In the genomic region with DNA sequence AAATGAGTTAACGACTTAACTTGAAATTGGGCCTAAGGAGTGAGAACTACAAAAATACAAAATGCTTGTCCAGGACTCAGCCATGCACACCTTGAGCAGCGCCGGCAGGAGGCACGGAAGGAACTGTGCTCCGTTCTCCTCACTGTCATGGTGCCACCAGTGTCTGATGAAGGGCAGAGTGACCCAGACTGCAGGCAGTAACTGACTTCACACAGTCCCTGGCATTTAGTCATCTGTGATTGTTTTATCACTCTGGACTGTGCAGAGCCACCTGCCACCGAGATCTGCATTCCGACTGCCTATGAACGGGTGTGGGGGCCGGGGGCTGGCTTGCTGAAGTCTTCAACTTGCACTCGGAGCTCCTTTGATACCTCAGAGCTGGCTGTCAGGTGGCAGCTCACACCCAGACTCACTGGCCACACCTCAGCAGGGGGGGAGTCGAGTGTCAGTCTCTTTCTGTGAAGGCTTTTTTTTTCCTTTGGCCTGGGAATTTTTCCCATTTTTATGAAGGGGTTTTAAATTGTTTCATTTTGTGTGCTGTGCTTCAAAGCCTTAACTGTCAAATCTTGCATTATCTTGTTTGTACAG, we compare ENCODE assay signal across 14 cellular contexts. TPM values are rescaled to one million over a fixed set of nuclear protein-coding genes. Genes with fewer than 3 reads are reported as not detected.
A peak's percentile ranks its signal among the peaks of the same experiment; 100 is the strongest.
DNase-seq lines count a peak whose midpoint lies in the region; ATAC-seq and TF ChIP-seq lines count a peak whose summit lies in the region.
"Had no signal": no experiment of that assay in that cellular context is flagged by ENCODE, and none has a peak within 500 bp of the region (broad histone marks: within the 10 kb centered on the region; RNA-seq: fewer than 3 reads in every experiment).

No MANE protein-coding gene starts in this region.

- H3K9me3 ChIP-seq in Panc1 (ENCODE audit: control insufficient read depth, insufficient read depth, low read depth, low read length) (no peaks in the 10 kb centered on the region), right atrium auricular region (no peaks in the 10 kb centered on the region), psoas muscle (no peaks in the 10 kb centered on the region), body of pancreas (no peaks in the 10 kb centered on the region)

- CTCF ChIA-PET in activated CD4-positive, alpha-beta T cell treated with anti-CD3 and anti-CD28 coated beads for 36 hours (lab: Charles Lee): interaction anchor here (0.5 to 0.9 kb wide), 2 partner anchors 30 to 259 kb away, joined by 3 to 4 read pairs; no protein-coding TSS in a partner anchor
- CTCF ChIA-PET in Panc1 (lab: Charles Lee): no interaction called here

- TF ChIP-seq CTCF in Panc1 (IDR thresholded peaks at IDR 0.05): no peak
- no peak for TF ChIP-seq CTCF in right atrium auricular region (IDR thresholded peaks at IDR 0.05)
- no peak for TF ChIP-seq CTCF in psoas muscle (IDR thresholded peaks at IDR 0.05)
- no peak for TF ChIP-seq CTCF in body of pancreas (IDR thresholded peaks at IDR 0.05)

- H3K36me3 Mint-ChIP-seq in activated CD4-positive, alpha-beta T cell treated with anti-CD3 and anti-CD28 coated beads for 36 hours (ENCODE audit: low read depth): peaks cover 35% of the 10 kb centered on the region

- intact Hi-C loops in activated CD4-positive, alpha-beta T cell treated with anti-CD3 and anti-CD28 coated beads for 36 hours (cut with DNase I, micrococcal nuclease): no loop called here
- intact Hi-C loops in Panc1 (cut with micrococcal nuclease; ENCODE audit: unreplicated experiment): no loop called here
- intact Hi-C loops in psoas muscle (cut with DNase I): no loop called here
- intact Hi-C loops in body of pancreas (cut with DNase I): no loop called here

- peaks cover 6% of the 10 kb centered on the region for H3K4me1 Mint-ChIP-seq in activated CD4-positive, alpha-beta T cell treated with anti-CD3 and anti-CD28 coated beads for 36 hours

- H3K4me3 ChIP-seq in Panc1 (ENCODE audit: low read depth in 2 of 2, low read length in 2 of 2): no peak overlapping the region
- no peak overlapping the region for H3K4me3 ChIP-seq in right atrium auricular region
- H3K4me3 ChIP-seq in psoas muscle: no peak overlapping the region
- no peak overlapping the region for H3K4me3 ChIP-seq in body of pancreas

- H3K27ac ChIP-seq in Panc1 (ENCODE audit: low read length) (no peak overlapping the region), right atrium auricular region (peak overlapping the region; percentile 6 to 27), psoas muscle (no peak overlapping the region), body of pancreas (no peak overlapping the region)

- TSS peak; percentile 79 for BruUV-seq in Panc1 (replicated peaks; lab: Mats Ljungman, UMichigan)

- no peak for TF ChIP-seq POLR2A in body of pancreas (IDR thresholded peaks at IDR 0.05)

- DNase-seq in activated CD4-positive, alpha-beta T cell treated with anti-CD3 and anti-CD28 coated beads for 36 hours: no peak
- DNase-seq in activated CD4-positive, alpha-beta T cell treated with anti-CD3 and anti-CD28 coated beads for 4 hours: no peak
- no peak for DNase-seq in Panc1 (ENCODE audit: low read depth, low spot score)
- no peak for DNase-seq in right atrium auricular region (ENCODE audit: low spot score)
- no peak for DNase-seq in psoas muscle
- DNase-seq in NCI-H524 (lab: John Stamatoyannopoulos, UW): no peak
- no peak for DNase-seq in body of pancreas
- DNase-seq: activated naive CD4-positive, alpha-beta T cell treated with Interleukin-2 at 50 U/mL for 16 hours; C1 segment of cervical spinal cord; KG1; naive thymus-derived CD4-positive, alpha-beta T cell; NCI-H1048; stimulated activated naive CD8-positive, alpha-beta T cell treated with anti-CD3 and anti-CD28 coated beads, Interleukin-15, Interleukin-2, amounts not matched to agents 100 U/mL and 50 U/mL, for 24 hours had no signal

- WGBS in psoas muscle, 3 donors: 49 to 60% (median 49%) methylated on average over 11 of the region's 11 CpGs
- WGBS in body of pancreas, 2 donors: 49 to 72% methylated on average over 11 of the region's 11 CpGs

- H3K27me3 ChIP-seq in Panc1 (ENCODE audit: control insufficient read depth, insufficient read depth, low read length) (no peaks in the 10 kb centered on the region), right atrium auricular region (no peaks in the 10 kb centered on the region), psoas muscle (ENCODE audit: insufficient read depth in 3 of 3, low read length in 2 of 3) (no peaks in the 10 kb centered on the region), body of pancreas (no peaks in the 10 kb centered on the region)

- peak overlapping the region; percentile 19 for H3K27ac Mint-ChIP-seq in activated CD4-positive, alpha-beta T cell treated with anti-CD3 and anti-CD28 coated beads for 36 hours

- H3K9me3 Mint-ChIP-seq in activated CD4-positive, alpha-beta T cell treated with anti-CD3 and anti-CD28 coated beads for 36 hours (ENCODE audit: low read depth): no peaks in the 10 kb centered on the region
- H3K9me3 Mint-ChIP-seq: naive thymus-derived CD4-positive, alpha-beta T cell had no signal

- in situ Hi-C loops in Panc1 (cut with HindIII; ENCODE audit: low pct_unique_long_range_greater_than_20kb, low sequenced_read_pairs): no loop called here

- no peaks in the 10 kb centered on the region for H3K4me1 ChIP-seq in Panc1 (ENCODE audit: control insufficient read depth, insufficient read depth, low read length)
- peaks cover 0 to 14% of the 10 kb centered on the region in 2 donors for H3K4me1 ChIP-seq in right atrium auricular region
- no peaks in the 10 kb centered on the region for H3K4me1 ChIP-seq in psoas muscle
- no peaks in the 10 kb centered on the region for H3K4me1 ChIP-seq in body of pancreas

- no peak for ATAC-seq in activated CD4-positive, alpha-beta T cell treated with anti-CD3 and anti-CD28 coated beads for 36 hours
- ATAC-seq in Panc1 (no peak), psoas muscle (peak; percentile 68 to 79 (median 71)), HG02678 (IDR thresholded peaks at IDR 0.05; ENCODE audit: unreplicated experiment) (no peak), body of pancreas (no peak)
- ATAC-seq: naive thymus-derived CD4-positive, alpha-beta T cell; stimulated activated naive CD8-positive, alpha-beta T cell treated with anti-CD3 and anti-CD28 coated beads, Interleukin-15, Interleukin-2, amounts not matched to agents 100 U/mL and 50 U/mL, for 24 hours had no signal

- POLR2A ChIA-PET in activated CD4-positive, alpha-beta T cell treated with anti-CD3 and anti-CD28 coated beads for 36 hours (lab: Charles Lee): interaction anchor here (0.7 to 1.2 kb wide), 2 partner anchors 9 to 536 kb away, joined by 3 to 9 read pairs; no protein-coding TSS in a partner anchor
- POLR2A ChIA-PET in Panc1 (lab: Charles Lee): no interaction called here

- H3K4me3 Mint-ChIP-seq in activated CD4-positive, alpha-beta T cell treated with anti-CD3 and anti-CD28 coated beads for 36 hours: no peak overlapping the region
- H3K4me3 Mint-ChIP-seq: naive thymus-derived CD4-positive, alpha-beta T cell had no signal

- H3K27me3 Mint-ChIP-seq in activated CD4-positive, alpha-beta T cell treated with anti-CD3 and anti-CD28 coated beads for 36 hours: no peaks in the 10 kb centered on the region
- H3K27me3 Mint-ChIP-seq: naive thymus-derived CD4-positive, alpha-beta T cell had no signal

- H3K36me3 ChIP-seq in Panc1 (ENCODE audit: control insufficient read depth, insufficient read depth, low read length) (peaks cover 12% of the 10 kb centered on the region; the same call in 1 of the 2 replicates), right atrium auricular region (peaks cover 44% of the 10 kb centered on the region), psoas muscle (ENCODE audit: insufficient read depth in 1 of 2, low read depth in 1 of 2) (peaks cover 3 to 66% of the 10 kb centered on the region in 2 donors), body of pancreas (replicated peaks in 1 of 2; ENCODE audit: insufficient read depth in 1 of 2, low read depth in 2 of 2) (peaks cover 0 to 14% of the 10 kb centered on the region in 2 donors)

RNA-seq across cellular contexts. Expression of a gene that starts 20.2 kb away (rescaled TPM):
- total RNA-seq in activated CD4-positive, alpha-beta T cell treated with anti-CD3 and anti-CD28 coated beads for 36 hours: 10 to 100 TPM; 12.3 to 13.0 TPM
- 37.1 TPM for total RNA-seq in Panc1 (2021; ENCODE audit: unreplicated experiment)
- polyA plus RNA-seq in Panc1 (2012; ENCODE audit: insufficient read length): 39.8 TPM
- 1 to 10 TPM; 3.8 to 4.9 TPM for total RNA-seq in right atrium auricular region
- total RNA-seq in psoas muscle: 10 to 100 TPM; 12.0 to 23.7 (median 15.1) TPM
- polyA plus RNA-seq in psoas muscle: 10 to 100 TPM; 12.2 to 24.3 (median 20.5) TPM
- total RNA-seq in body of pancreas: 10 to 100 TPM in 1 of 2 donors, 1 to 10 TPM in 1; 8.3 to 17.5 TPM

Comparison
In these comparisons a context has a peak if more than half of its experiments do, and no peak if none do; other contexts are left out.
1. ATAC-seq: peak in psoas muscle (4 of 4); none in activated CD4-positive, alpha-beta T cell treated with anti-CD3 and anti-CD28 coated beads for 36 hours (single experiment), Panc1 (single experiment), HG02678 (single experiment) and body of pancreas (single experiment).
2. H3K27ac ChIP-seq: peak in right atrium auricular region (2 of 2); none in Panc1 (single experiment), psoas muscle (single experiment) and body of pancreas (0 of 4).